1 cellular context compared by ENCODE assay signal in genomic region chr10:71850745-71851629, GRCh38.
TF ChIP-seq lines count a peak whose summit lies in the region.

TSS of gene PSAP (minus strand) at chr10:71851251. CDS start at chr10:71851221, 30 bp downstream.

TF ChIP-seq in HepG2, 621 proteins besides CTCF, POLR2A, EP300 and RAD21 (continued from another document and continues in another):
- TF ChIP-seq ZGPAT (CRISPR knock-in tag; IDR thresholded peaks at IDR 0.05) (peak; percentile 80), PCBP1 (IDR thresholded peaks at IDR 0.05; ENCODE audit: borderline replicate concordance, low read depth, low read length) (0 out of 2 replicates have a peak, but pooled peaks have one; percentile 47), ZNF720 (CRISPR knock-in tag; IDR thresholded peaks at IDR 0.05) (no peak), AFF4 (CRISPR knock-in tag; IDR thresholded peaks at IDR 0.05) (0 out of 2 replicates have a peak, but pooled peaks have one; percentile 52), SPEN (CRISPR knock-in tag; IDR thresholded peaks at IDR 0.05; ENCODE audit: low read depth) (peak; percentile 83), ZNF143 (CRISPR knock-in tag; IDR thresholded peaks at IDR 0.05) (peak; percentile 25; the same call in 1 of the 2 replicates), MAFK (conservative IDR thresholded peaks at IDR 0.05 in 1 of 2, IDR thresholded peaks at IDR 0.05 in 1 of 2; ENCODE audit: low read length in 2 of 2) (peak; percentile 66 to 76), TEAD3 (CRISPR knock-in tag; optimal IDR thresholded peaks at IDR 0.05; ENCODE audit: borderline replicate concordance) (peak; percentile 54), ZBTB21 (CRISPR knock-in tag; IDR thresholded peaks at IDR 0.05) (peak; percentile 14; the same call in 1 of the 2 replicates), YEATS4 (CRISPR knock-in tag; IDR thresholded peaks at IDR 0.05; ENCODE audit: borderline replicate concordance) (peak; percentile 81), FOXO4 (CRISPR knock-in tag; conservative IDR thresholded peaks at IDR 0.05) (no peak), ZNF619 (CRISPR knock-in tag; IDR thresholded peaks at IDR 0.05) (peak; percentile 74), BHLHE40 (IDR thresholded peaks at IDR 0.05; ENCODE audit: low read length) (peak; percentile 86), ZNF350 (CRISPR knock-in tag; IDR thresholded peaks at IDR 0.05; ENCODE audit: borderline replicate concordance, low read depth) (peak; percentile 95), WIZ (CRISPR knock-in tag; IDR thresholded peaks at IDR 0.05) (no peak), SRY (CRISPR knock-in tag; IDR thresholded peaks at IDR 0.05) (peak; percentile 86; the same call in 1 of the 2 replicates), TRIM22 (IDR thresholded peaks at IDR 0.05) (no peak), ZNF746 (CRISPR knock-in tag; IDR thresholded peaks at IDR 0.05) (no peak), PHF5A (CRISPR knock-in tag; IDR thresholded peaks at IDR 0.05; ENCODE audit: low read depth, unreplicated experiment) (no peak), ADNP (CRISPR knock-in tag; IDR thresholded peaks at IDR 0.05) (no peak), GRHL1 (CRISPR knock-in tag; conservative IDR thresholded peaks at IDR 0.05) (no peak), SKI (IDR thresholded peaks at IDR 0.05; ENCODE audit: partially characterized antibody) (peak; percentile 21), NR2C2 (CRISPR knock-in tag; IDR thresholded peaks at IDR 0.05; ENCODE audit: borderline replicate concordance) (peak; percentile 63), FOXK2 (IDR thresholded peaks at IDR 0.05) (no peak), TIGD3 (CRISPR knock-in tag; IDR thresholded peaks at IDR 0.05; ENCODE audit: borderline replicate concordance) (peak; percentile 27; the same call in 1 of the 2 replicates), NFATC3 (CRISPR knock-in tag; IDR thresholded peaks at IDR 0.05) (peak; percentile 71; the same call in 1 of the 2 replicates), TSC22D2 (CRISPR knock-in tag; IDR thresholded peaks at IDR 0.05; ENCODE audit: borderline replicate concordance) (no peak; the same call in 1 of the 2 replicates), ZNF543 (CRISPR knock-in tag; IDR thresholded peaks at IDR 0.05) (peak; percentile 85), TRIM24 (CRISPR knock-in tag; IDR thresholded peaks at IDR 0.05) (no peak), ZNF383 (CRISPR knock-in tag; IDR thresholded peaks at IDR 0.05; ENCODE audit: borderline replicate concordance) (no peak), CREM (IDR thresholded peaks at IDR 0.05) (peak; percentile 33; the same call in 1 of the 2 replicates), CREM (CRISPR knock-in tag; IDR thresholded peaks at IDR 0.05) (no peak), ZBTB38 (CRISPR knock-in tag; IDR thresholded peaks at IDR 0.05) (peak; percentile 19; the same call in 1 of the 2 replicates), ZNF430 (CRISPR knock-in tag; IDR thresholded peaks at IDR 0.05) (0 out of 2 replicates have a peak, but pooled peaks have one; percentile 56), HOXA7 (CRISPR knock-in tag; IDR thresholded peaks at IDR 0.05) (no peak), GLI4 (CRISPR knock-in tag; IDR thresholded peaks at IDR 0.05; ENCODE audit: borderline replicate concordance) (peak; percentile 88; the same call in 1 of the 2 replicates), ZNF30 (CRISPR knock-in tag; IDR thresholded peaks at IDR 0.05) (no peak), TOPORS (CRISPR knock-in tag; IDR thresholded peaks at IDR 0.05) (no peak), ZNF136 (CRISPR knock-in tag; IDR thresholded peaks at IDR 0.05; ENCODE audit: low read depth) (no peak; the same call in 1 of the 2 replicates), MZF1 (CRISPR knock-in tag; IDR thresholded peaks at IDR 0.05; ENCODE audit: borderline replicate concordance) (0 out of 2 replicates have a peak, but pooled peaks have one; percentile 85), ZNF513 (CRISPR knock-in tag; conservative IDR thresholded peaks at IDR 0.05) (0 out of 2 replicates have a peak, but pooled peaks have one; percentile 51), ZNF556 (CRISPR knock-in tag; IDR thresholded peaks at IDR 0.05; ENCODE audit: borderline replicate concordance) (peak; percentile 79; the same call in 1 of the 2 replicates), IKZF5 (CRISPR knock-in tag; IDR thresholded peaks at IDR 0.05) (peak; percentile 68), RARA (CRISPR knock-in tag; IDR thresholded peaks at IDR 0.05) (0 out of 2 replicates have a peak, but pooled peaks have one; percentile 1), MEIS1 (CRISPR knock-in tag; IDR thresholded peaks at IDR 0.05; ENCODE audit: borderline replicate concordance) (peak; percentile 71; the same call in 1 of the 2 replicates), UBTF (CRISPR knock-in tag; IDR thresholded peaks at IDR 0.05) (peak; percentile 62), KDM2A (CRISPR knock-in tag; IDR thresholded peaks at IDR 0.05; ENCODE audit: borderline replicate concordance, low read depth) (peak; percentile 76), CAMTA2 (CRISPR knock-in tag; IDR thresholded peaks at IDR 0.05; ENCODE audit: borderline replicate concordance) (no peak), NFKBIZ (CRISPR knock-in tag; IDR thresholded peaks at IDR 0.05) (0 out of 2 replicates have a peak, but pooled peaks have one; percentile 16), SALL1 (CRISPR knock-in tag; IDR thresholded peaks at IDR 0.05) (peak; percentile 88), SETDB1 (CRISPR knock-in tag; IDR thresholded peaks at IDR 0.05; ENCODE audit: borderline replicate concordance) (no peak), ZNF644 (CRISPR knock-in tag; IDR thresholded peaks at IDR 0.05; ENCODE audit: low read depth) (no peak), RARG (CRISPR knock-in tag; IDR thresholded peaks at IDR 0.05; ENCODE audit: low read depth) (0 out of 2 replicates have a peak, but pooled peaks have one; percentile 84), MED1 (CRISPR knock-in tag; IDR thresholded peaks at IDR 0.05) (peak; percentile 74)
